In the genomic region with DNA sequence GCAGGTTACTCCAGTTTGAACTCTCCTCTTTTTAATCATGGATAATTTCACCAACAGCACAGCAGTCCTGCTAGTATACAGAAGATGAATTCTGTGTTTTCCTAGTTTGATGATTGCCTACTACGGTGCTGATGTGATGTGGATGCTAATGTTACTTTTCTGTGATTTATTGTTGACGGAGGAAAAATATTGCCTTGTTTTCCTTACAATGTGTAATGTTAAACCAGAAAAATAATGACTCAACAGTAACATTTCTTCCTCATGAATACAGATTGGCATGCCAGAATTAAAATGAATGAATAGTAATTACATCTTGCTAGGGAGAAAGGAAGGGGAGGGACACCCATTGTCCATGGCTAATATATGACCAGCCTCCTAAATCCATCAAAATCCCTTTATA, we compare ENCODE assay signal across 25 cellular contexts.
"Had no signal": no experiment of that assay in that cellular context is flagged by ENCODE, and none has a peak within 500 bp of the region (broad histone marks: within the 10 kb centered on the region; RNA-seq: fewer than 3 reads in every experiment).

No MANE protein-coding gene starts in this region.

- H3K27me3 ChIP-seq: brain microvascular endothelial cell, Peyer's patch, SJCRH30 had no signal

- H3K4me3 ChIP-seq: Peyer's patch, SJCRH30 had no signal

- H3K27me3 Mint-ChIP-seq: activated CD4-positive, alpha-beta T cell treated with anti-CD3 and anti-CD28 coated beads for 36 hours; activated CD8-positive, alpha-beta T cell treated with anti-CD3 and anti-CD28 coated beads for 36 hours; activated naive CD4-positive, alpha-beta T cell treated with anti-CD3 and anti-CD28 coated beads, Interleukin-2, amount 10 ng/mL, durations not matched to agents 7 days and 5 days; activated naive CD8-positive, alpha-beta T cell treated with anti-CD3 and anti-CD28 coated beads for 36 hours had no signal

- H3K27ac Mint-ChIP-seq: activated CD4-positive, alpha-beta T cell treated with anti-CD3 and anti-CD28 coated beads for 36 hours; activated CD8-positive, alpha-beta T cell treated with anti-CD3 and anti-CD28 coated beads for 36 hours; activated naive CD4-positive, alpha-beta T cell treated with anti-CD3 and anti-CD28 coated beads, Interleukin-2, amount 10 ng/mL, durations not matched to agents 7 days and 5 days; activated naive CD8-positive, alpha-beta T cell treated with anti-CD3 and anti-CD28 coated beads for 36 hours; activated T-cell treated with anti-CD3 and anti-CD28 coated beads, Interleukin-2, amount 50 U/mL, for 72 hours; activated T-helper 2 cell treated with anti-CD3 and anti-CD28 coated beads, Interferon-gamma antibody, Interleukin-2, Interleukin-4, amounts not matched to agents 10 μg/mL and 5 μg/mL and 100 μg/mL, durations not matched to agents 14 hours and 24 hours and 36 hours had no signal

- H3K4me3 Mint-ChIP-seq: activated CD4-positive, alpha-beta T cell treated with anti-CD3 and anti-CD28 coated beads for 36 hours; activated CD8-positive, alpha-beta T cell treated with anti-CD3 and anti-CD28 coated beads for 36 hours; activated naive CD4-positive, alpha-beta T cell treated with anti-CD3 and anti-CD28 coated beads, Interleukin-2, amount 10 ng/mL, durations not matched to agents 7 days and 5 days; activated naive CD8-positive, alpha-beta T cell treated with anti-CD3 and anti-CD28 coated beads for 36 hours; activated T-cell treated with anti-CD3 and anti-CD28 coated beads, Interleukin-2, amount 50 U/mL, for 72 hours had no signal

- H3K27ac ChIP-seq: brain microvascular endothelial cell, Peyer's patch, RWPE1, SJCRH30, WERI-Rb-1 had no signal

- H3K36me3 Mint-ChIP-seq: activated naive CD4-positive, alpha-beta T cell treated with anti-CD3 and anti-CD28 coated beads, Interleukin-2, amount 10 ng/mL, durations not matched to agents 7 days and 5 days; activated naive CD8-positive, alpha-beta T cell treated with anti-CD3 and anti-CD28 coated beads for 36 hours had no signal

- H3K4me1 Mint-ChIP-seq: activated CD4-positive, alpha-beta T cell treated with anti-CD3 and anti-CD28 coated beads for 36 hours; activated naive CD4-positive, alpha-beta T cell treated with anti-CD3 and anti-CD28 coated beads, Interleukin-2, amount 10 ng/mL, durations not matched to agents 7 days and 5 days; activated naive CD8-positive, alpha-beta T cell treated with anti-CD3 and anti-CD28 coated beads for 36 hours had no signal

- H3K36me3 ChIP-seq: brain microvascular endothelial cell, Peyer's patch, SJCRH30, WERI-Rb-1 had no signal

- H3K9ac ChIP-seq: SK-N-SH had no signal

- H3K9me3 ChIP-seq: Peyer's patch, SJCRH30 had no signal

- DNase-seq: activated CD4-positive, alpha-beta T cell treated with anti-CD3 and anti-CD28 coated beads for 36 hours; activated CD8-positive, alpha-beta memory T cell treated with anti-CD3 and anti-CD28 coated beads, Interleukin-2, amount 50 U/mL, for 4 hours; activated CD8-positive, alpha-beta T cell treated with anti-CD3 and anti-CD28 coated beads for 36 hours; activated gamma-delta T cell treated with Interleukin-2 at 50 U/mL for 16 hours; activated naive CD4-positive, alpha-beta T cell treated with anti-CD3 and anti-CD28 coated beads, Interleukin-2, amount 10 ng/mL, durations not matched to agents 7 days and 5 days; activated naive CD8-positive, alpha-beta T cell treated with anti-CD3 and anti-CD28 coated beads for 36 hours; activated T-cell treated with anti-CD3 and anti-CD28 coated beads, Interleukin-2, amount 50 U/mL, for 72 hours; brain microvascular endothelial cell; Kasumi-1; KBM-7; NCI-H1092; NCI-H1436; NCI-H1694 treated with DMSO at 0.1 percent for 48 hours; NCI-H2029 treated with DMSO at 0.1 percent for 48 hours; NCI-H345; NCI-H510A; NCI-H526 treated with DMSO at 0.1 percent for 48 hours; Peyer's patch; Right ventricle myocardium superior; SK-N-SH; T-helper 1 cell; WERI-Rb-1 had no signal

- H3K4me1 ChIP-seq: Peyer's patch had no signal
